In genomic region chr17:76408037-76408849, GRCh38 we compare ENCODE assay signal across 8 cellular contexts. TPM values are rescaled to one million over a fixed set of nuclear protein-coding genes. Genes with fewer than 3 reads are reported as not detected.
DNase-seq lines count a peak whose midpoint lies in the region; ATAC-seq and FAIRE-seq lines count a peak whose summit lies in the region.

No MANE protein-coding gene starts in this region.

- no peak for FAIRE-seq in small intestine (lab: Jason Lieb, UNC)

- WGBS in small intestine, 3 donors = 72 to 75% (median 74%) methylated on average over 12 of the region's 12 CpGs

- no peak for ATAC-seq in HG02852 (IDR thresholded peaks at IDR 0.05; ENCODE audit: unreplicated experiment)
- no peak for ATAC-seq in GM19452 (IDR thresholded peaks at IDR 0.05; ENCODE audit: unreplicated experiment)

- H3K36me3 ChIP-seq in small intestine (ENCODE audit: control insufficient read depth in 2 of 2, insufficient read depth in 2 of 2, low read length in 2 of 2) = peaks cover 0 to 8% of the 10 kb centered on the region in 2 donors

- no peak overlapping the region for H3K27ac ChIP-seq in small intestine (ENCODE audit: low read depth in 1 of 2, low read length in 1 of 2)

- H3K27me3 ChIP-seq in small intestine (ENCODE audit: control insufficient read depth in 2 of 2, insufficient read depth in 2 of 2, low read length in 2 of 2) = no peaks in the 10 kb centered on the region

- intact Hi-C loops in head of caudate nucleus (cut with DNase I) = loop anchor here (10.0 kb wide), 2 partner anchors 47 to 97 kb away; partner anchors contain the start of genes RHBDF2 and UBE2O

- H3K9me3 ChIP-seq in small intestine (ENCODE audit: control insufficient read depth, low read depth) = no peaks in the 10 kb centered on the region

- H3K4me3 ChIP-seq in small intestine (ENCODE audit: low read depth in 1 of 2, low read length in 2 of 2) = no peak overlapping the region

- no peaks in the 10 kb centered on the region for H3K4me1 ChIP-seq in small intestine (ENCODE audit: control insufficient read depth in 2 of 2, insufficient read depth in 1 of 2, low read depth in 1 of 2, low read length in 1 of 2)

- DNase-seq in DMS79 treated with DMSO at 0.1 percent for 48 hours (lab: John Stamatoyannopoulos, UW) (peak; percentile 55), KG1 (lab: John Stamatoyannopoulos, UW) (peak; percentile 31), SHP77 (lab: John Stamatoyannopoulos, UW) (peak; percentile 35 to 68), head of caudate nucleus (peak in 38 of 42 donors; percentile 29 to 83 (median 66)), small intestine (peak; percentile 72)
- DNase-seq in activated T-helper 9 cell treated with anti-CD3 and anti-CD28 coated beads, Interleukin-2, amount 50 U/mL, for 16 hours (ENCODE audit: low read depth) = peak; percentile 49

RNA-seq across cellular contexts. Expression of gene SPHK1, which starts 23.8 kb away (rescaled TPM):
- polyA plus RNA-seq in small intestine = 10 to 100 TPM; 10.5 to 12.7 (median 11.6) TPM

RNA-seq across cellular contexts. Expression of gene UBE2O, which starts 44.7 kb away (rescaled TPM):
- polyA plus RNA-seq in small intestine = 10 to 100 TPM in 1 of 3 donors, 1 to 10 TPM in 2; 5.7 to 12.2 (median 6.9) TPM

RNA-seq across cellular contexts. Expression of gene PRPSAP1, which starts 54.5 kb away (rescaled TPM):
- 10 to 100 TPM; 32.2 to 34.9 (median 32.5) TPM for polyA plus RNA-seq in small intestine

RNA-seq across cellular contexts. Expression of gene AANAT, which starts 59.2 kb away (rescaled TPM):
- polyA plus RNA-seq in small intestine = not detected
